Comparison of ENCODE assay signal across 8 cellular contexts in the genomic region with DNA sequence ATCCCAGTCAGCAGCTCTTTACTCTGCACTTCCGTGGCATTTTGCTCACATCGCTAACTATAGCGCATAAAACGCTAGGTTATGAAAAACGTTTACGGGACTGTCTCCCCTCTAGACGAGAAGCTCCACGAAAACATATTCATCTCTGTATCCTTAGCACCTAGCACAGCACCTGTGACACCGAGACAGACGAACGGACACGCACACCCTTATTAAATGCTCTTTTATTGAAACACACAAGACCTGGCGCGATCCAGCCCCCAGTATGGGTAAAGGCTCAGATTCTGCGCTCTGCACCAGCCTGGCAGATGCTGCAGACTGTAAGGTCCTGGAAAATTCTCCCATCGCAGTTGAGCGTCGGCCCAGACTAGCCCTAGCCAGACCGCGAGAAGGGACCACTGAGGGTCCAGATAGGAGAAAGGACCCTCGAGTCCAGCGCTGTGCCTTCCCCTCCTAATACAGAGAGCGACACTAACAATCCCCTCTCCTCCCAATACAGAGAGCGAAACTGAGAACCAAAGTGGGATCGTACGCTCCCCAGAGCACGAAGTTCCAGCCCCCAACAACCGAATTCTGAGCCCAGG. TPM values are rescaled to one million over a fixed set of nuclear protein-coding genes. Genes with fewer than 3 reads are reported as not detected.
DNase-seq lines count a peak whose midpoint lies in the region; ATAC-seq and TF ChIP-seq lines count a peak whose summit lies in the region.

No MANE protein-coding gene starts in this region.

- no peaks in the 10 kb centered on the region for H3K9me3 Mint-ChIP-seq in activated T-helper 1 cell treated with anti-CD3 and anti-CD28 coated beads, Interleukin-12 subunit alpha, Interleukin-12 subunit beta, Interleukin-2, Interleukin-4 antibody, amounts not matched to agents 30 ng/mL and 10 ng/mL and 1 ng/mL, durations not matched to agents 14 hours and 24 hours and 36 hours

- intact Hi-C loops in activated T-helper 1 cell treated with anti-CD3 and anti-CD28 coated beads, Interleukin-12 subunit alpha, Interleukin-12 subunit beta, Interleukin-2, Interleukin-4 antibody, amounts not matched to agents 30 ng/mL and 10 ng/mL and 1 ng/mL, durations not matched to agents 14 hours and 24 hours and 36 hours (cut with micrococcal nuclease) = loop anchor here (10.0 kb wide), 2 partner anchors 256 to 526 kb away; no protein-coding TSS in a partner anchor
- intact Hi-C loops in head of caudate nucleus (cut with DNase I) = no loop called here

- peaks cover 12% of the 10 kb centered on the region for H3K4me1 ChIP-seq in osteoblast (ENCODE audit: insufficient read depth, low read length)

- no peaks in the 10 kb centered on the region for H3K36me3 ChIP-seq in osteoblast (ENCODE audit: insufficient read depth, low read length)

- H3K79me2 ChIP-seq in osteoblast (ENCODE audit: insufficient read depth, low read length) = peaks cover 52% of the 10 kb centered on the region

- ATAC-seq in HG02852 (IDR thresholded peaks at IDR 0.05; ENCODE audit: unreplicated experiment) = peak; percentile 39

- peak overlapping the region; percentile 98 for H3K4me2 ChIP-seq in osteoblast (ENCODE audit: insufficient read depth, low read length)

- H3K9me3 ChIP-seq in osteoblast (ENCODE audit: low read depth, low read length) = no peaks in the 10 kb centered on the region

- peak overlapping the region; percentile 99 for H2AFZ ChIP-seq in osteoblast (ENCODE audit: low read length)

- DNase-seq in A172 (ENCODE audit: low spot score) (peak; percentile 40), NCI-H1694 (lab: John Stamatoyannopoulos, UW) (peak; percentile 44), head of caudate nucleus (peak; percentile 3 to 64 (median 37)), osteoblast (ENCODE audit: insufficient read length, low spot score, missing footprints) (no peak), GM13977 (ENCODE audit: low spot score) (no peak)
- DNase-seq in activated T-helper 1 cell treated with anti-CD3 and anti-CD28 coated beads, Interleukin-12 subunit alpha, Interleukin-12 subunit beta, Interleukin-2, Interleukin-4 antibody, amounts not matched to agents 30 ng/mL and 10 ng/mL and 1 ng/mL, durations not matched to agents 14 hours and 24 hours and 36 hours (ENCODE audit: low spot score) = no peak

- H3K4me3 ChIP-seq in GM12875 (ENCODE audit: low read depth, low read length) (peak overlapping the region; percentile 81), osteoblast (ENCODE audit: insufficient read depth, low read length) (peak overlapping the region; percentile 96)

- peaks cover 41% of the 10 kb centered on the region for H3K4me1 Mint-ChIP-seq in activated T-helper 1 cell treated with anti-CD3 and anti-CD28 coated beads, Interleukin-12 subunit alpha, Interleukin-12 subunit beta, Interleukin-2, Interleukin-4 antibody, amounts not matched to agents 30 ng/mL and 10 ng/mL and 1 ng/mL, durations not matched to agents 14 hours and 24 hours and 36 hours (ENCODE audit: low read depth)

- peaks cover 14% of the 10 kb centered on the region for H4K20me1 ChIP-seq in osteoblast (ENCODE audit: insufficient read depth, low read length)

- H3K27ac Mint-ChIP-seq in activated T-helper 1 cell treated with anti-CD3 and anti-CD28 coated beads, Interleukin-12 subunit alpha, Interleukin-12 subunit beta, Interleukin-2, Interleukin-4 antibody, amounts not matched to agents 30 ng/mL and 10 ng/mL and 1 ng/mL, durations not matched to agents 14 hours and 24 hours and 36 hours = peak overlapping the region; percentile 83

- peaks cover 5% of the 10 kb centered on the region for H3K36me3 Mint-ChIP-seq in activated T-helper 1 cell treated with anti-CD3 and anti-CD28 coated beads, Interleukin-12 subunit alpha, Interleukin-12 subunit beta, Interleukin-2, Interleukin-4 antibody, amounts not matched to agents 30 ng/mL and 10 ng/mL and 1 ng/mL, durations not matched to agents 14 hours and 24 hours and 36 hours (ENCODE audit: low read depth)

- H3K27me3 ChIP-seq in osteoblast (ENCODE audit: insufficient read depth, low read length) = no peaks in the 10 kb centered on the region

- H3K27me3 Mint-ChIP-seq in activated T-helper 1 cell treated with anti-CD3 and anti-CD28 coated beads, Interleukin-12 subunit alpha, Interleukin-12 subunit beta, Interleukin-2, Interleukin-4 antibody, amounts not matched to agents 30 ng/mL and 10 ng/mL and 1 ng/mL, durations not matched to agents 14 hours and 24 hours and 36 hours (ENCODE audit: insufficient read depth) = peaks cover 2% of the 10 kb centered on the region

- TF ChIP-seq CTCF in GM12875 (IDR thresholded peaks at IDR 0.05; ENCODE audit: borderline replicate concordance, insufficient read depth, low read depth, low read length) (no peak), osteoblast (IDR thresholded peaks at IDR 0.05; ENCODE audit: extremely low read depth, low read depth, low read length) (no peak), GM13977 (IDR thresholded peaks at IDR 0.05; ENCODE audit: extremely low read depth, insufficient read depth, missing control alignments) (no peak)

- H3K4me3 Mint-ChIP-seq in activated T-helper 1 cell treated with anti-CD3 and anti-CD28 coated beads, Interleukin-12 subunit alpha, Interleukin-12 subunit beta, Interleukin-2, Interleukin-4 antibody, amounts not matched to agents 30 ng/mL and 10 ng/mL and 1 ng/mL, durations not matched to agents 14 hours and 24 hours and 36 hours = peak overlapping the region; percentile 97

- H3K27ac ChIP-seq in osteoblast (ENCODE audit: low read depth, low read length) = peak overlapping the region; percentile 96

- in situ Hi-C loops in GM13977 (cut with MboI; ENCODE audit: low pct_unique_long_range_greater_than_20kb, low sequenced_read_pairs, unreplicated experiment) = loop anchor here (25.0 kb wide), 1 partner anchor 373 kb away; no protein-coding TSS in a partner anchor

RNA-seq across cellular contexts. Expression of a gene that starts 0.6 kb away (rescaled TPM):
- 39.0 and 40.2 TPM in 2 replicates for total RNA-seq in A172 (2014; rRNA removed; shearing (Covaris generic))
- 33.3 and 33.6 TPM in 2 replicates for total RNA-seq in activated T-helper 1 cell treated with anti-CD3 and anti-CD28 coated beads, Interleukin-12 subunit alpha, Interleukin-12 subunit beta, Interleukin-2, Interleukin-4 antibody, amounts not matched to agents 30 ng/mL and 10 ng/mL and 1 ng/mL, durations not matched to agents 14 hours and 24 hours and 36 hours
- total RNA-seq in osteoblast = 98.1 and 102 TPM in 2 replicates

RNA-seq across cellular contexts. Expression of a gene that starts 31.2 kb away (rescaled TPM):
- 112 and 120 TPM in 2 replicates for total RNA-seq in A172 (2014; rRNA removed; shearing (Covaris generic))
- 104 and 111 TPM in 2 replicates for total RNA-seq in activated T-helper 1 cell treated with anti-CD3 and anti-CD28 coated beads, Interleukin-12 subunit alpha, Interleukin-12 subunit beta, Interleukin-2, Interleukin-4 antibody, amounts not matched to agents 30 ng/mL and 10 ng/mL and 1 ng/mL, durations not matched to agents 14 hours and 24 hours and 36 hours
- total RNA-seq in osteoblast = 76.0 and 86.3 TPM in 2 replicates

Comparison
In these comparisons a context has a peak if more than half of its experiments do, and no peak if none do; other contexts are left out.
1. DNase-seq: peak in A172 (single experiment), NCI-H1694 (single experiment) and head of caudate nucleus (42 of 42); none in activated T-helper 1 cell treated with anti-CD3 and anti-CD28 coated beads, Interleukin-12 subunit alpha, Interleukin-12 subunit beta, Interleukin-2, Interleukin-4 antibody, amounts not matched to agents 30 ng/mL and 10 ng/mL and 1 ng/mL, durations not matched to agents 14 hours and 24 hours and 36 hours (single experiment), osteoblast (single experiment) and GM13977 (single experiment).